Comparison of ENCODE assay signal across 8 cellular contexts in genomic region chr14:49867831-49868719, GRCh38. TPM values are rescaled to one million over a fixed set of nuclear protein-coding genes. Genes with fewer than 3 reads are reported as not detected.
DNase-seq lines count a peak whose midpoint lies in the region; ATAC-seq lines count a peak whose summit lies in the region.

No MANE protein-coding gene starts in this region.

- peak overlapping the region; percentile 93 for H3K4me2 ChIP-seq in BLaER1

- POLR2A ChIA-PET in activated CD4-positive, alpha-beta T cell treated with anti-CD3 and anti-CD28 coated beads for 36 hours (lab: Charles Lee), result interaction anchor here (0.6 to 2.4 kb wide), 22 partner anchors 10 to 449 kb away, joined by 3 to 13 read pairs (median 4); partner anchors contain the start of genes ARF6, KLHDC2, NEMF and VCPKMT

- H3K27ac ChIP-seq in BLaER1 (peak overlapping the region; percentile 86), cingulate gyrus (ENCODE audit: low read depth, low read length) (peak overlapping the region; percentile 80)

- H3K4me3 ChIP-seq in BLaER1, result peak overlapping the region; percentile 69

- no peaks in the 10 kb centered on the region for H3K36me3 Mint-ChIP-seq in activated CD4-positive, alpha-beta T cell treated with anti-CD3 and anti-CD28 coated beads for 36 hours (ENCODE audit: low read depth)

- intact Hi-C loops in activated CD4-positive, alpha-beta T cell treated with anti-CD3 and anti-CD28 coated beads for 36 hours (cut with DNase I, micrococcal nuclease), result loop anchor here (1.0 to 5.0 kb wide), 11 partner anchors 24 to 964 kb away; partner anchors contain the start of genes ARF6 (in 1 of the 2), DMAC2L (in 1 of the 2), L2HGDH (in 1 of the 2) and NIN (in 1 of the 2)
- intact Hi-C loops in left colon (cut with DNase I, micrococcal nuclease), result loop anchor here in 1 of 2 donors (10.0 kb wide), 1 partner anchor 137 kb away; no protein-coding TSS in a partner anchor

- no peaks in the 10 kb centered on the region for H3K9me3 Mint-ChIP-seq in activated CD4-positive, alpha-beta T cell treated with anti-CD3 and anti-CD28 coated beads for 36 hours (ENCODE audit: low read depth)

- no peaks in the 10 kb centered on the region for H3K9me3 ChIP-seq in BLaER1

- no peaks in the 10 kb centered on the region for H3K27me3 ChIP-seq in BLaER1

- ATAC-seq in GM19324 (IDR thresholded peaks at IDR 0.05; ENCODE audit: low FRiP score, unreplicated experiment) (peak; percentile 86), HG03457 (IDR thresholded peaks at IDR 0.05; ENCODE audit: unreplicated experiment) (peak; percentile 73), left colon (peak; percentile 93)
- ATAC-seq in activated CD4-positive, alpha-beta T cell treated with anti-CD3 and anti-CD28 coated beads for 36 hours, result peak; percentile 87

- H3K4me1 Mint-ChIP-seq in activated CD4-positive, alpha-beta T cell treated with anti-CD3 and anti-CD28 coated beads for 36 hours, result peaks cover 22% of the 10 kb centered on the region

- H3K4me1 ChIP-seq in BLaER1, result peaks cover 35% of the 10 kb centered on the region

- peak overlapping the region; percentile 98 for H3K4me3 Mint-ChIP-seq in activated CD4-positive, alpha-beta T cell treated with anti-CD3 and anti-CD28 coated beads for 36 hours

- DNase-seq in NCI-H510A treated with DMSO at 0.1 percent for 48 hours (lab: John Stamatoyannopoulos, UW), result peak; percentile 92
- DNase-seq in activated CD4-positive, alpha-beta T cell treated with anti-CD3 and anti-CD28 coated beads for 36 hours, result peak; percentile 100
- peak; percentile 98 to 99 for DNase-seq in left colon
- peak; percentile 92 to 99 (median 98) for DNase-seq in stimulated activated CD4-positive, alpha-beta T cell treated with anti-CD3 and anti-CD28 coated beads, Interleukin-1b, Interleukin-23, amount 100 ng/mL, for 24 hours (ENCODE audit: low read depth in 4 of 4, low spot score in 1 of 4)

- H3K9ac ChIP-seq in BLaER1, result peak overlapping the region; percentile 83

- CTCF ChIA-PET in activated CD4-positive, alpha-beta T cell treated with anti-CD3 and anti-CD28 coated beads for 36 hours (lab: Charles Lee), result interaction anchor here (0.7 to 9.3 kb wide), 13 partner anchors 12 to 444 kb away, joined by 3 to 111 read pairs (median 4); partner anchors contain the start of genes DMAC2L, L2HGDH, NEMF and VCPKMT

- no peaks in the 10 kb centered on the region for H4K20me1 ChIP-seq in BLaER1

- no peaks in the 10 kb centered on the region for H3K27me3 Mint-ChIP-seq in activated CD4-positive, alpha-beta T cell treated with anti-CD3 and anti-CD28 coated beads for 36 hours

- H3K27ac Mint-ChIP-seq in activated CD4-positive, alpha-beta T cell treated with anti-CD3 and anti-CD28 coated beads for 36 hours, result peak overlapping the region; percentile 96

- H3K36me3 ChIP-seq in BLaER1, result no peaks in the 10 kb centered on the region

RNA-seq across cellular contexts. Expression of gene NEMF, which starts 15.5 kb away (rescaled TPM):
- total RNA-seq in activated CD4-positive, alpha-beta T cell treated with anti-CD3 and anti-CD28 coated beads for 36 hours, result 10 to 100 TPM; 62.4 to 97.9 TPM
- total RNA-seq in left colon, result 10 to 100 TPM; 53.2 to 62.1 TPM

RNA-seq across cellular contexts. Expression of gene ARF6, which starts 24.8 kb away (rescaled TPM):
- 100 to 1,000 TPM; 172 to 181 TPM for total RNA-seq in activated CD4-positive, alpha-beta T cell treated with anti-CD3 and anti-CD28 coated beads for 36 hours
- 100 to 1,000 TPM; 131 to 161 TPM for total RNA-seq in left colon

Comparison
In these comparisons a context has a peak if more than half of its experiments do, and no peak if none do; other contexts are left out.
1. Peak in every context shown above with its lines: DNase-seq, ATAC-seq, H3K4me3 ChIP-seq and H3K27ac ChIP-seq.